ENCODE assay signal across 10 cellular contexts in genomic region chr15:90859234-90860131, GRCh38. TPM values are rescaled to one million over a fixed set of nuclear protein-coding genes. Genes with fewer than 3 reads are reported as not detected.
DNase-seq lines count a peak whose midpoint lies in the region; ATAC-seq, FAIRE-seq and TF ChIP-seq lines count a peak whose summit lies in the region.
"Had no signal": no experiment of that assay in that cellular context is flagged by ENCODE, and none has a peak within 500 bp of the region (broad histone marks: within the 10 kb centered on the region; RNA-seq: fewer than 3 reads in every experiment).

No MANE protein-coding gene starts in this region.

- peak overlapping the region; percentile 74 to 94 (median 78) for H3K27ac Mint-ChIP-seq in CD14-positive monocyte
- H3K27ac Mint-ChIP-seq in activated T-helper 1 cell treated with anti-CD3 and anti-CD28 coated beads, Interleukin-12 subunit alpha, Interleukin-12 subunit beta, Interleukin-2, Interleukin-4 antibody, amounts not matched to agents 30 ng/mL and 10 ng/mL and 1 ng/mL, durations not matched to agents 14 hours and 24 hours and 36 hours, result peak overlapping the region; percentile 88

- H3K27ac ChIP-seq in HCT116 (ENCODE audit: low read depth, low read length) (no peak overlapping the region), right lobe of liver (peak overlapping the region; percentile 78 to 94 (median 91)), thyroid gland (no peak overlapping the region)

- no peak overlapping the region for H3K4me3 ChIP-seq in HCT116 (replicated peaks in 1 of 2; ENCODE audit: low read depth in 1 of 2, low read length in 2 of 2)
- H3K4me3 ChIP-seq in right lobe of liver, result no peak overlapping the region
- no peak overlapping the region for H3K4me3 ChIP-seq in thyroid gland (replicated peaks in 1 of 3)

- POLR2A ChIA-PET in HCT116 (lab: Charles Lee), result interaction anchor here (0.7 to 2.1 kb wide), 2 partner anchors 11 to 589 kb away, joined by 3 to 6 read pairs; no protein-coding TSS in a partner anchor

- TF ChIP-seq POLR2A in HCT116 (IDR thresholded peaks at IDR 0.05; ENCODE audit: borderline replicate concordance, extremely low read depth, insufficient read depth, insufficient read length), result no peak
- TF ChIP-seq POLR2A in right lobe of liver (IDR thresholded peaks at IDR 0.05), result no peak
- no peak for TF ChIP-seq POLR2A in thyroid gland (IDR thresholded peaks at IDR 0.05)

- H4K20me1 ChIP-seq in HCT116 (ENCODE audit: insufficient read depth), result no peaks in the 10 kb centered on the region

- no peak for DNase-seq in CD14-positive monocyte (ENCODE audit: low spot score)
- DNase-seq in HCT116 (ENCODE audit: low read depth, low spot score), result no peak
- DNase-seq in activated T-helper 1 cell treated with anti-CD3 and anti-CD28 coated beads, Interleukin-12 subunit alpha, Interleukin-12 subunit beta, Interleukin-2, Interleukin-4 antibody, amounts not matched to agents 30 ng/mL and 10 ng/mL and 1 ng/mL, durations not matched to agents 14 hours and 24 hours and 36 hours (ENCODE audit: low spot score), result no peak
- DNase-seq in right lobe of liver, result peak in 2 of 3 donors; percentile 84 to 85
- DNase-seq in thyroid gland, result no peak
- DNase-seq in D341Med (ENCODE audit: low spot score), result no peak
- no peak for DNase-seq in urothelium cell line (ENCODE audit: low spot score)
- DNase-seq: activated CD4-positive, alpha-beta T cell treated with anti-CD3 and anti-CD28 coated beads for 1 hour; occipital lobe had no signal

- peaks cover 0 to 9% (median 4%) of the 10 kb centered on the region in 3 donors for H3K27me3 Mint-ChIP-seq in CD14-positive monocyte (ENCODE audit: low read depth in 3 of 3)
- no peaks in the 10 kb centered on the region for H3K27me3 Mint-ChIP-seq in activated T-helper 1 cell treated with anti-CD3 and anti-CD28 coated beads, Interleukin-12 subunit alpha, Interleukin-12 subunit beta, Interleukin-2, Interleukin-4 antibody, amounts not matched to agents 30 ng/mL and 10 ng/mL and 1 ng/mL, durations not matched to agents 14 hours and 24 hours and 36 hours (ENCODE audit: insufficient read depth)

- CTCF ChIA-PET in HCT116 (lab: Charles Lee), result no interaction called here

- intact Hi-C loops in CD14-positive monocyte (cut with micrococcal nuclease) (loop anchor here in 1 of 2 donors (10.0 kb wide), 1 partner anchor 295 kb away; no protein-coding TSS in a partner anchor), HCT116 (cut with micrococcal nuclease) (loop anchor here (5.0 kb wide), 1 partner anchor 142 kb away; the partner anchor contains the start of gene BLM), right lobe of liver (cut with DNase I) (no loop called here), thyroid gland (cut with DNase I) (no loop called here)
- intact Hi-C loops in activated T-helper 1 cell treated with anti-CD3 and anti-CD28 coated beads, Interleukin-12 subunit alpha, Interleukin-12 subunit beta, Interleukin-2, Interleukin-4 antibody, amounts not matched to agents 30 ng/mL and 10 ng/mL and 1 ng/mL, durations not matched to agents 14 hours and 24 hours and 36 hours (cut with micrococcal nuclease), result no loop called here

- H3K4me1 ChIP-seq in HCT116 (ENCODE audit: control insufficient read depth in 1 of 2, insufficient read depth in 2 of 2, low read length in 2 of 2) (peaks cover 16 to 48% of the 10 kb centered on the region in 2 experiments), right lobe of liver (peaks cover 0 to 55% (median 25%) of the 10 kb centered on the region in 4 donors), thyroid gland (peaks cover 12 to 30% of the 10 kb centered on the region in 2 donors)

- H3K4me3 Mint-ChIP-seq in CD14-positive monocyte, result peak overlapping the region in 1 of 2 donors; percentile 59
- H3K4me3 Mint-ChIP-seq in activated T-helper 1 cell treated with anti-CD3 and anti-CD28 coated beads, Interleukin-12 subunit alpha, Interleukin-12 subunit beta, Interleukin-2, Interleukin-4 antibody, amounts not matched to agents 30 ng/mL and 10 ng/mL and 1 ng/mL, durations not matched to agents 14 hours and 24 hours and 36 hours, result peak overlapping the region; percentile 13

- peaks cover 0 to 3% (median 0%) of the 10 kb centered on the region in 7 donors for H3K9me3 Mint-ChIP-seq in CD14-positive monocyte
- peaks cover 1% of the 10 kb centered on the region for H3K9me3 Mint-ChIP-seq in activated T-helper 1 cell treated with anti-CD3 and anti-CD28 coated beads, Interleukin-12 subunit alpha, Interleukin-12 subunit beta, Interleukin-2, Interleukin-4 antibody, amounts not matched to agents 30 ng/mL and 10 ng/mL and 1 ng/mL, durations not matched to agents 14 hours and 24 hours and 36 hours

- TF ChIP-seq CTCF in CD14-positive monocyte (IDR thresholded peaks at IDR 0.05) (no peak), HCT116 (IDR thresholded peaks at IDR 0.05 in 2 of 3, conservative IDR thresholded peaks at IDR 0.05 in 1 of 3; ENCODE audit: borderline replicate concordance in 1 of 3, insufficient read depth in 1 of 3, low read depth in 2 of 3, low read length in 2 of 3) (no peak), right lobe of liver (IDR thresholded peaks at IDR 0.05) (peak; percentile 51 to 73 (median 64)), thyroid gland (IDR thresholded peaks at IDR 0.05) (no peak)

- H3K9me2 ChIP-seq in HCT116 (ENCODE audit: insufficient read depth), result no peaks in the 10 kb centered on the region

- peak overlapping the region; percentile 41 for H3K4me2 ChIP-seq in HCT116 (ENCODE audit: low read length)

- 16% methylated on average over 10 of the region's 10 CpGs for WGBS in right lobe of liver (ENCODE audit: insufficient coverage, low coverage, low lambda C conversion rate, missing lambda C conversion rate)
- WGBS in thyroid gland, 2 donors, result 72 to 77% methylated on average over 10 of the region's 10 CpGs

- H3K9me3 ChIP-seq in HCT116 (ENCODE audit: control insufficient read depth in 1 of 2, insufficient read depth in 1 of 2, low read depth in 1 of 2, low read length in 2 of 2) (no peaks in the 10 kb centered on the region), right lobe of liver (no peaks in the 10 kb centered on the region), thyroid gland (no peaks in the 10 kb centered on the region)

- RAD21 ChIA-PET in HCT116 (lab: Charles Lee; ENCODE audit: low non-redundant PET in 1 of 2, low total read pairs in 2 of 2, uncharacterized antibody in 2 of 2, unreplicated experiment in 2 of 2), result no interaction called here

- no peak for FAIRE-seq in urothelium cell line (lab: Jason Lieb, UNC)

- no peaks in the 10 kb centered on the region for H3K79me2 ChIP-seq in HCT116 (ENCODE audit: insufficient read depth, low read length)

- H3K27me3 ChIP-seq in HCT116 (ENCODE audit: insufficient read depth, low read length) (peaks cover 8% of the 10 kb centered on the region; the same call in 1 of the 2 replicates), right lobe of liver (no peaks in the 10 kb centered on the region), thyroid gland (no peaks in the 10 kb centered on the region)

- no peak for TF ChIP-seq RAD21 in HCT116 (IDR thresholded peaks at IDR 0.05; ENCODE audit: low read depth)

- H3K36me3 ChIP-seq in HCT116 (ENCODE audit: control insufficient read depth in 1 of 2, insufficient read depth in 2 of 2, low read length in 2 of 2) (no peaks in the 10 kb centered on the region), right lobe of liver (no peaks in the 10 kb centered on the region), thyroid gland (no peaks in the 10 kb centered on the region)

- H3K4me1 Mint-ChIP-seq in CD14-positive monocyte, result peaks cover 64% of the 10 kb centered on the region
- H3K4me1 Mint-ChIP-seq in activated T-helper 1 cell treated with anti-CD3 and anti-CD28 coated beads, Interleukin-12 subunit alpha, Interleukin-12 subunit beta, Interleukin-2, Interleukin-4 antibody, amounts not matched to agents 30 ng/mL and 10 ng/mL and 1 ng/mL, durations not matched to agents 14 hours and 24 hours and 36 hours (ENCODE audit: low read depth), result peaks cover 87% of the 10 kb centered on the region

- H3K36me3 Mint-ChIP-seq in CD14-positive monocyte, result peaks cover 6 to 15% of the 10 kb centered on the region in 2 donors
- H3K36me3 Mint-ChIP-seq in activated T-helper 1 cell treated with anti-CD3 and anti-CD28 coated beads, Interleukin-12 subunit alpha, Interleukin-12 subunit beta, Interleukin-2, Interleukin-4 antibody, amounts not matched to agents 30 ng/mL and 10 ng/mL and 1 ng/mL, durations not matched to agents 14 hours and 24 hours and 36 hours (ENCODE audit: low read depth), result peaks cover 18% of the 10 kb centered on the region

- peak overlapping the region; percentile 81 for H2AFZ ChIP-seq in HCT116 (ENCODE audit: low read depth, low read length, poor library complexity, severe bottlenecking)

- peak overlapping the region; percentile 25; the same call in 1 of the 2 replicates for H3K9ac ChIP-seq in HCT116 (ENCODE audit: low read length)

- peak; percentile 26 for ATAC-seq in HCT116
- peak; percentile 53 to 60 (median 58) for ATAC-seq in right lobe of liver
- no peak for ATAC-seq in GM18873 (IDR thresholded peaks at IDR 0.05; ENCODE audit: low FRiP score, unreplicated experiment)

- no TSS peak for BruUV-seq in HCT116 (replicated peaks; lab: Mats Ljungman, UMichigan)

TF ChIP-seq in HCT116, 20 proteins besides CTCF, POLR2A, EP300 and RAD21 (continues in another document):
- TF ChIP-seq SP1 (IDR thresholded peaks at IDR 0.05; ENCODE audit: low read depth), result no peak

RNA-seq across cellular contexts. Expression of gene FURIN, which starts 8.9 kb away (rescaled TPM):
- 10 to 100 TPM in 1 of 2 donors, 1 to 10 TPM in 1; 6.5 to 14.3 TPM for polyA plus RNA-seq in CD14-positive monocyte
- total RNA-seq in HCT116 (2021; ENCODE audit: unreplicated experiment) (42.0 TPM), right lobe of liver (100 to 1,000 TPM; 122 to 232 (median 189) TPM), thyroid gland (100 to 1,000 TPM in 2 of 4 donors, 10 to 100 TPM in 2; 88.6 to 128 (median 102) TPM)
- 44.6 and 49.9 TPM in 2 replicates for polyA plus RNA-seq in HCT116 (2012)
- total RNA-seq in activated T-helper 1 cell treated with anti-CD3 and anti-CD28 coated beads, Interleukin-12 subunit alpha, Interleukin-12 subunit beta, Interleukin-2, Interleukin-4 antibody, amounts not matched to agents 30 ng/mL and 10 ng/mL and 1 ng/mL, durations not matched to agents 14 hours and 24 hours and 36 hours, result 530 and 545 TPM in 2 replicates

RNA-seq across cellular contexts. Expression of gene FES, which starts 24.8 kb away (rescaled TPM):
- polyA plus RNA-seq in CD14-positive monocyte, result 100 to 1,000 TPM; 140 to 157 TPM
- total RNA-seq in HCT116 (2021; ENCODE audit: unreplicated experiment), result 5.3 TPM
- 5.6 and 6.2 TPM in 2 replicates for polyA plus RNA-seq in HCT116 (2012)
- total RNA-seq in activated T-helper 1 cell treated with anti-CD3 and anti-CD28 coated beads, Interleukin-12 subunit alpha, Interleukin-12 subunit beta, Interleukin-2, Interleukin-4 antibody, amounts not matched to agents 30 ng/mL and 10 ng/mL and 1 ng/mL, durations not matched to agents 14 hours and 24 hours and 36 hours, result 45.4 and 57.1 TPM in 2 replicates
- 10 to 100 TPM; 11.5 to 36.5 (median 18.5) TPM for total RNA-seq in right lobe of liver
- total RNA-seq in thyroid gland, result 10 to 100 TPM; 34.1 to 44.5 (median 36.0) TPM

RNA-seq across cellular contexts. Expression of gene MAN2A2, which starts 43.6 kb away (rescaled TPM):
- polyA plus RNA-seq in CD14-positive monocyte, result 1 to 10 TPM; 6.6 to 7.3 TPM
- total RNA-seq in HCT116 (2021; ENCODE audit: unreplicated experiment) (44.9 TPM), right lobe of liver (10 to 100 TPM; 41.4 to 91.6 (median 59.8) TPM), thyroid gland (100 to 1,000 TPM in 1 of 4 donors, 10 to 100 TPM in 3; 30.1 to 129 (median 58.9) TPM)
- polyA plus RNA-seq in HCT116 (2012), result 36.8 and 54.6 TPM in 2 replicates
- total RNA-seq in activated T-helper 1 cell treated with anti-CD3 and anti-CD28 coated beads, Interleukin-12 subunit alpha, Interleukin-12 subunit beta, Interleukin-2, Interleukin-4 antibody, amounts not matched to agents 30 ng/mL and 10 ng/mL and 1 ng/mL, durations not matched to agents 14 hours and 24 hours and 36 hours, result 228 and 239 TPM in 2 replicates

Comparison
In these comparisons a context has a peak if more than half of its experiments do, and no peak if none do; other contexts are left out.
1. DNase-seq: peak in right lobe of liver (2 of 3); none in CD14-positive monocyte (single experiment), HCT116 (single experiment), activated T-helper 1 cell treated with anti-CD3 and anti-CD28 coated beads, Interleukin-12 subunit alpha, Interleukin-12 subunit beta, Interleukin-2, Interleukin-4 antibody, amounts not matched to agents 30 ng/mL and 10 ng/mL and 1 ng/mL, durations not matched to agents 14 hours and 24 hours and 36 hours (single experiment), thyroid gland (0 of 2), D341Med (single experiment) and urothelium cell line (single experiment).
2. CTCF ChIP-seq: peak in right lobe of liver (4 of 4); none in CD14-positive monocyte (single experiment), HCT116 (0 of 3) and thyroid gland (0 of 6).
3. H3K27ac ChIP-seq: peak in right lobe of liver (3 of 3); none in HCT116 (single experiment) and thyroid gland (0 of 3).